ENCODE assay signal across 8 cellular contexts in genomic region chr6:11374036-11375010, GRCh38.
DNase-seq lines count a peak whose midpoint lies in the region; ATAC-seq and TF ChIP-seq lines count a peak whose summit lies in the region.

No MANE protein-coding gene starts in this region.

- H2AFZ ChIP-seq in MM.1S (ENCODE audit: low read length), result no peak overlapping the region

- DNase-seq in MM.1S (peak; percentile 32), left colon (no peak), posterior vena cava (ENCODE audit: low spot score) (no peak), prostate gland (ENCODE audit: low spot score) (no peak), inferior parietal cortex (ENCODE audit: extremely low spot score) (no peak), DMS 273 treated with DMSO at 0.1 percent for 48 hours (lab: John Stamatoyannopoulos, UW) (no peak)

- peak; percentile 90 for ATAC-seq in GM18508 (IDR thresholded peaks at IDR 0.05; ENCODE audit: insufficient read depth, unreplicated experiment)
- peak; percentile 94 for ATAC-seq in GM21576 (IDR thresholded peaks at IDR 0.05; ENCODE audit: unreplicated experiment)
- peak; percentile 77 for ATAC-seq in left colon

- H3K4me2 ChIP-seq in MM.1S (ENCODE audit: low read depth, low read length), result no peak overlapping the region

- intact Hi-C loops in left colon (cut with DNase I, micrococcal nuclease), result no loop called here
- intact Hi-C loops in posterior vena cava (cut with DNase I), result loop anchor here in 1 of 2 donors (10.0 kb wide), 1 partner anchor 60 kb away; no protein-coding TSS in a partner anchor
- intact Hi-C loops in prostate gland (cut with DNase I), result loop anchor here (5.0 kb wide), 1 partner anchor 58 kb away; no protein-coding TSS in a partner anchor

- H3K79me2 ChIP-seq in MM.1S (ENCODE audit: low read length), result peaks cover 86% of the 10 kb centered on the region

- no peak overlapping the region for H3K9ac ChIP-seq in MM.1S (ENCODE audit: low read length)

- H3K27me3 ChIP-seq in MM.1S (replicated peaks; ENCODE audit: insufficient read depth, low read length), result no peaks in the 10 kb centered on the region
- H3K27me3 ChIP-seq in prostate gland (replicated peaks; ENCODE audit: insufficient read depth), result no peaks in the 10 kb centered on the region

- no peaks in the 10 kb centered on the region for H3K36me3 ChIP-seq in MM.1S (replicated peaks; ENCODE audit: insufficient read depth, low read length)
- no peaks in the 10 kb centered on the region for H3K36me3 ChIP-seq in prostate gland

- TF ChIP-seq CTCF in MM.1S (IDR thresholded peaks at IDR 0.05; ENCODE audit: low read length) (no peak), prostate gland (IDR thresholded peaks at IDR 0.05) (no peak)

- no peaks in the 10 kb centered on the region for H3K9me2 ChIP-seq in MM.1S (replicated peaks; ENCODE audit: insufficient read depth, low read length)

- H3K9me3 ChIP-seq in MM.1S (replicated peaks; ENCODE audit: insufficient read depth, low read length) (no peaks in the 10 kb centered on the region), prostate gland (no peaks in the 10 kb centered on the region)

- whole genome bisulfite sequencing in prostate gland, result 95% methylated on average over 4 of the region's 4 CpGs

- H3K4me1 ChIP-seq in MM.1S (ENCODE audit: low read length), result peaks cover 12% of the 10 kb centered on the region
- no peaks in the 10 kb centered on the region for H3K4me1 ChIP-seq in prostate gland (replicated peaks)

- H3K27ac ChIP-seq in MM.1S (ENCODE audit: low read length) (peak overlapping the region; percentile 22; the same call in 1 of the 2 replicates), prostate gland (no peak overlapping the region)

- H4K20me1 ChIP-seq in MM.1S (ENCODE audit: insufficient read depth, low read length), result no peaks in the 10 kb centered on the region

- H3F3A ChIP-seq in MM.1S (ENCODE audit: insufficient read depth, low read length), result no peaks in the 10 kb centered on the region

- no peak overlapping the region for H3K4me3 ChIP-seq in MM.1S (ENCODE audit: low read length)
- no peak overlapping the region for H3K4me3 ChIP-seq in prostate gland

- TF ChIP-seq POLR2A in prostate gland (IDR thresholded peaks at IDR 0.05), result no peak
